In the genomic region with DNA sequence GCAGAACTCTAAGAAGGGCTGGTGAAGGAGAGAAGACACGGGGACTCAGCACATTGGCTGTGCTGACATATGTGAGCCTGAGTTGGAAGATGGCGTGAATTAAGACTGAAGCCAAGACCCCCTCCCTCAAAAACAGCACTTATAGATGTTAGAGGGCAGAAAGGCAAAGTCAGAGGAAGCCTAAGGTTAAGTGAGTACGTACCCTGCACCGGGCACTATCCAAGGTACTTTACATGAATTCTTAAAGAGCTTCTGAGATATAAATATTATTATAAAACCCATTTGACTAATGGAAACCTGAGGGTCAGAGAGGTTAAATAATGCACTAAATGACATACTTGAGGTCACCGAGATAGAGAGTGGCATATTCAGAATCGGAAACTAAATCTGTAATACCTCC, we compare ENCODE assay signal across 38 cellular contexts. TPM values are rescaled to one million over a fixed set of nuclear protein-coding genes. Genes with fewer than 3 reads are reported as not detected.
"Had no signal": no experiment of that assay in that cellular context is flagged by ENCODE, and none has a peak within 500 bp of the region (broad histone marks: within the 10 kb centered on the region; RNA-seq: fewer than 3 reads in every experiment).

No MANE protein-coding gene starts in this region.

- FAIRE-seq: bronchial epithelial cell, TTC549 had no signal

- H3K27ac Mint-ChIP-seq: activated B cell treated with CpG ODN at 0.5 μM for 24 hours; activated CD4-positive, alpha-beta memory T cell treated with anti-CD3 and anti-CD28 coated beads for 36 hours; activated CD4-positive, alpha-beta T cell treated with anti-CD3 and anti-CD28 coated beads, Interleukin-2, amount 10 ng/mL, durations not matched to agents 24 days and 14 days; activated CD8-positive, alpha-beta T cell treated with anti-CD3 and anti-CD28 coated beads for 36 hours; activated naive CD4-positive, alpha-beta T cell treated with anti-CD3 and anti-CD28 coated beads for 36 hours; activated naive CD4-positive, alpha-beta T cell treated with anti-CD3 and anti-CD28 coated beads, Interleukin-2, amount 50 U/mL, for 72 hours; activated naive CD8-positive, alpha-beta T cell treated with anti-CD3 and anti-CD28 coated beads for 36 hours; activated T-cell treated with anti-CD3 and anti-CD28 coated beads, Interleukin-2, amount 50 U/mL, for 72 hours; activated T-helper 1 cell treated with anti-CD3 and anti-CD28 coated beads, Interleukin-12 subunit alpha, Interleukin-12 subunit beta, Interleukin-2, Interleukin-4 antibody, amounts not matched to agents 30 ng/mL and 10 ng/mL and 1 ng/mL, durations not matched to agents 14 hours and 24 hours and 36 hours; activated T-helper 17 cell treated with anti-CD3 and anti-CD28 coated beads, Interleukin-2, amount 50 U/mL, for 72 hours; T-helper 1 cell treated with Interleukin-12 subunit alpha and Interleukin-12 subunit beta and Interleukin-4 antibody, amounts not matched to agents 30 μg/mL and 1 μg/mL, for 36 hours; T-helper 2 cell treated with Interferon-gamma antibody and Interleukin-4, amounts not matched to agents 5 μg/mL and 100 μg/mL, for 36 hours had no signal

- H3K4me1 ChIP-seq: adrenal gland, ascending aorta had no signal

- H3K9me3 Mint-ChIP-seq: activated B cell treated with CpG ODN at 0.5 μM for 24 hours; activated CD4-positive, alpha-beta memory T cell treated with anti-CD3 and anti-CD28 coated beads for 36 hours; activated CD4-positive, alpha-beta T cell treated with anti-CD3 and anti-CD28 coated beads, Interleukin-2, amount 10 ng/mL, durations not matched to agents 24 days and 14 days; activated CD8-positive, alpha-beta T cell treated with anti-CD3 and anti-CD28 coated beads for 36 hours; activated naive CD4-positive, alpha-beta T cell treated with anti-CD3 and anti-CD28 coated beads for 36 hours; activated naive CD4-positive, alpha-beta T cell treated with anti-CD3 and anti-CD28 coated beads, Interleukin-2, amount 50 U/mL, for 72 hours; activated naive CD8-positive, alpha-beta T cell treated with anti-CD3 and anti-CD28 coated beads for 36 hours; activated T-cell treated with anti-CD3 and anti-CD28 coated beads, Interleukin-2, amount 50 U/mL, for 4 hours; activated T-cell treated with anti-CD3 and anti-CD28 coated beads, Interleukin-2, amount 50 U/mL, for 72 hours; activated T-helper 1 cell treated with anti-CD3 and anti-CD28 coated beads, Interleukin-12 subunit alpha, Interleukin-12 subunit beta, Interleukin-2, Interleukin-4 antibody, amounts not matched to agents 30 ng/mL and 10 ng/mL and 1 ng/mL, durations not matched to agents 14 hours and 24 hours and 36 hours; activated T-helper 17 cell treated with anti-CD3 and anti-CD28 coated beads, Interleukin-2, amount 50 U/mL, for 72 hours; central memory CD8-positive, alpha-beta T cell; T-helper 1 cell treated with Interleukin-12 subunit alpha and Interleukin-12 subunit beta and Interleukin-4 antibody, amounts not matched to agents 30 μg/mL and 1 μg/mL, for 36 hours; T-helper 2 cell treated with Interferon-gamma antibody and Interleukin-4, amounts not matched to agents 5 μg/mL and 100 μg/mL, for 36 hours had no signal

- H3K4me3 ChIP-seq: adrenal gland, ascending aorta, cardiac muscle cell had no signal

- H3K27me3 ChIP-seq: ascending aorta had no signal

- DNase-seq: activated B cell treated with CpG ODN at 0.5 μM for 24 hours; activated CD4-positive, alpha-beta memory T cell treated with anti-CD3 and anti-CD28 coated beads for 36 hours; activated CD4-positive, alpha-beta T cell treated with anti-CD3 and anti-CD28 coated beads for 4 hours; activated CD4-positive, alpha-beta T cell treated with anti-CD3 and anti-CD28 coated beads, Interleukin-2, amount 10 ng/mL, durations not matched to agents 24 days and 14 days; activated CD4-positive, alpha-beta T cell treated with anti-CD3 and anti-CD28 coated beads, Interleukin-2, amount 50 U/mL, for 1 hour; activated CD4-positive, alpha-beta T cell treated with anti-CD3 and anti-CD28 coated beads, Interleukin-2, amount 50 U/mL, for 4 hours; activated CD4-positive, CD25-positive, alpha-beta regulatory T cell treated with anti-CD3 and anti-CD28 coated beads, Interleukin-2, amount 50 U/mL, for 72 hours; activated CD8-positive, alpha-beta memory T cell treated with anti-CD3 and anti-CD28 coated beads, Interleukin-2, amount 50 U/mL, for 4 hours; activated CD8-positive, alpha-beta T cell treated with anti-CD3 and anti-CD28 coated beads for 36 hours; activated gamma-delta T cell treated with Interleukin-2 at 50 U/mL for 16 hours; activated naive CD4-positive, alpha-beta T cell; activated naive CD4-positive, alpha-beta T cell treated with anti-CD3 and anti-CD28 coated beads for 36 hours; activated naive CD4-positive, alpha-beta T cell treated with anti-CD3 and anti-CD28 coated beads, Interleukin-2, amount 50 U/mL, for 16 hours; activated naive CD8-positive, alpha-beta T cell treated with anti-CD3 and anti-CD28 coated beads for 36 hours; activated T-cell treated with anti-CD3 and anti-CD28 coated beads for 4 hours; activated T-cell treated with anti-CD3 and anti-CD28 coated beads, Interleukin-2, amount 50 U/mL, for 1 hour; activated T-cell treated with anti-CD3 and anti-CD28 coated beads, Interleukin-2, amount 50 U/mL, for 4 hours; activated T-cell treated with anti-CD3 and anti-CD28 coated beads, Interleukin-2, amount 50 U/mL, for 72 hours; amniotic stem cell; caudate nucleus; cerebellar nuclear complex; T-helper 2 cell; T-helper 9 cell had no signal

- H3K4me1 Mint-ChIP-seq: activated B cell treated with CpG ODN at 0.5 μM for 24 hours; activated CD4-positive, alpha-beta T cell treated with anti-CD3 and anti-CD28 coated beads, Interleukin-2, amount 10 ng/mL, durations not matched to agents 24 days and 14 days; activated T-helper 17 cell treated with anti-CD3 and anti-CD28 coated beads, Interleukin-2, amount 50 U/mL, for 72 hours; central memory CD8-positive, alpha-beta T cell had no signal

- H3K27ac ChIP-seq: adrenal gland, ascending aorta, cardiac muscle cell, VCaP had no signal

- H3K36me3 ChIP-seq: adrenal gland, ascending aorta, cardiac muscle cell had no signal

- ATAC-seq: activated CD8-positive, alpha-beta T cell treated with anti-CD3 and anti-CD28 coated beads for 36 hours; activated naive CD4-positive, alpha-beta T cell treated with anti-CD3 and anti-CD28 coated beads, Interleukin-2, amount 50 U/mL, for 72 hours; activated T-cell treated with anti-CD3 and anti-CD28 coated beads, Interleukin-2, amount 50 U/mL, for 4 hours; activated T-cell treated with anti-CD3 and anti-CD28 coated beads, Interleukin-2, amount 50 U/mL, for 72 hours; activated T-helper 17 cell treated with anti-CD3 and anti-CD28 coated beads, Interleukin-2, amount 50 U/mL, for 72 hours had no signal

- H3K4me3 Mint-ChIP-seq: activated B cell treated with CpG ODN at 0.5 μM for 24 hours; activated CD4-positive, alpha-beta memory T cell treated with anti-CD3 and anti-CD28 coated beads for 36 hours; activated CD4-positive, alpha-beta T cell treated with anti-CD3 and anti-CD28 coated beads, Interleukin-2, amount 10 ng/mL, durations not matched to agents 24 days and 14 days; activated CD8-positive, alpha-beta T cell treated with anti-CD3 and anti-CD28 coated beads for 36 hours; activated naive CD4-positive, alpha-beta T cell treated with anti-CD3 and anti-CD28 coated beads for 36 hours; activated naive CD8-positive, alpha-beta T cell treated with anti-CD3 and anti-CD28 coated beads for 36 hours; activated T-cell treated with anti-CD3 and anti-CD28 coated beads, Interleukin-2, amount 50 U/mL, for 4 hours; activated T-cell treated with anti-CD3 and anti-CD28 coated beads, Interleukin-2, amount 50 U/mL, for 72 hours; activated T-helper 1 cell treated with anti-CD3 and anti-CD28 coated beads, Interleukin-12 subunit alpha, Interleukin-12 subunit beta, Interleukin-2, Interleukin-4 antibody, amounts not matched to agents 30 ng/mL and 10 ng/mL and 1 ng/mL, durations not matched to agents 14 hours and 24 hours and 36 hours; activated T-helper 17 cell treated with anti-CD3 and anti-CD28 coated beads, Interleukin-2, amount 50 U/mL, for 72 hours; brain; central memory CD8-positive, alpha-beta T cell; T-helper 1 cell treated with Interleukin-12 subunit alpha and Interleukin-12 subunit beta and Interleukin-4 antibody, amounts not matched to agents 30 μg/mL and 1 μg/mL, for 36 hours; T-helper 2 cell treated with Interferon-gamma antibody and Interleukin-4, amounts not matched to agents 5 μg/mL and 100 μg/mL, for 36 hours had no signal

- H3K36me3 Mint-ChIP-seq: activated CD4-positive, alpha-beta memory T cell treated with anti-CD3 and anti-CD28 coated beads for 36 hours; activated naive CD4-positive, alpha-beta T cell treated with anti-CD3 and anti-CD28 coated beads, Interleukin-2, amount 50 U/mL, for 72 hours; activated naive CD8-positive, alpha-beta T cell treated with anti-CD3 and anti-CD28 coated beads for 36 hours; brain had no signal

- H3K9me3 ChIP-seq: adrenal gland, ascending aorta had no signal

RNA-seq across cellular contexts. Expression of a gene that starts 25.6 kb away (rescaled TPM):
- total RNA-seq: activated B cell treated with CpG ODN at 0.5 μM for 24 hours; activated CD4-positive, alpha-beta memory T cell treated with anti-CD3 and anti-CD28 coated beads for 36 hours; activated CD4-positive, alpha-beta T cell treated with anti-CD3 and anti-CD28 coated beads, Interleukin-2, amount 10 ng/mL, durations not matched to agents 24 days and 14 days; activated CD8-positive, alpha-beta T cell treated with anti-CD3 and anti-CD28 coated beads for 36 hours; activated naive CD4-positive, alpha-beta T cell treated with anti-CD3 and anti-CD28 coated beads for 36 hours; activated naive CD4-positive, alpha-beta T cell treated with anti-CD3 and anti-CD28 coated beads, Interleukin-2, amount 50 U/mL, for 72 hours; activated naive CD8-positive, alpha-beta T cell treated with anti-CD3 and anti-CD28 coated beads for 36 hours; activated T-cell treated with anti-CD3 and anti-CD28 coated beads, Interleukin-2, amount 50 U/mL, for 72 hours; activated T-helper 1 cell treated with anti-CD3 and anti-CD28 coated beads, Interleukin-12 subunit alpha, Interleukin-12 subunit beta, Interleukin-2, Interleukin-4 antibody, amounts not matched to agents 30 ng/mL and 10 ng/mL and 1 ng/mL, durations not matched to agents 14 hours and 24 hours and 36 hours; activated T-helper 17 cell treated with anti-CD3 and anti-CD28 coated beads, Interleukin-2, amount 50 U/mL, for 72 hours; adrenal gland; ascending aorta; bronchial epithelial cell; cardiac muscle cell; chondrocyte had no signal
- polyA plus RNA-seq: adrenal gland, cardiac muscle cell had no signal

RNA-seq across cellular contexts. Expression of a gene that starts 42.2 kb away (rescaled TPM):
- total RNA-seq: activated B cell treated with CpG ODN at 0.5 μM for 24 hours; activated CD4-positive, alpha-beta memory T cell treated with anti-CD3 and anti-CD28 coated beads for 36 hours; activated CD4-positive, alpha-beta T cell treated with anti-CD3 and anti-CD28 coated beads, Interleukin-2, amount 10 ng/mL, durations not matched to agents 24 days and 14 days; activated CD8-positive, alpha-beta memory T cell treated with anti-CD3 and anti-CD28 coated beads for 36 hours; activated CD8-positive, alpha-beta T cell treated with anti-CD3 and anti-CD28 coated beads for 36 hours; activated naive CD4-positive, alpha-beta T cell treated with anti-CD3 and anti-CD28 coated beads for 36 hours; activated naive CD4-positive, alpha-beta T cell treated with anti-CD3 and anti-CD28 coated beads, Interleukin-2, amount 50 U/mL, for 72 hours; activated naive CD8-positive, alpha-beta T cell treated with anti-CD3 and anti-CD28 coated beads for 36 hours; activated T-cell treated with anti-CD3 and anti-CD28 coated beads, Interleukin-2, amount 50 U/mL, for 4 hours; activated T-helper 1 cell treated with anti-CD3 and anti-CD28 coated beads, Interleukin-12 subunit alpha, Interleukin-12 subunit beta, Interleukin-2, Interleukin-4 antibody, amounts not matched to agents 30 ng/mL and 10 ng/mL and 1 ng/mL, durations not matched to agents 14 hours and 24 hours and 36 hours; activated T-helper 17 cell treated with anti-CD3 and anti-CD28 coated beads, Interleukin-2, amount 50 U/mL, for 72 hours had no signal
